Comparison of ENCODE assay signal across 8 cellular contexts in genomic region chr1:111481387-111482221, GRCh38. TPM values are rescaled to one million over a fixed set of nuclear protein-coding genes. Genes with fewer than 3 reads are reported as not detected.
DNase-seq lines count a peak whose midpoint lies in the region; ATAC-seq lines count a peak whose summit lies in the region.

No MANE protein-coding gene starts in this region.

- no peak overlapping the region for H3K27ac ChIP-seq in SJCRH30

- peaks cover 34% of the 10 kb centered on the region for H3K4me1 Mint-ChIP-seq in activated naive CD8-positive, alpha-beta T cell treated with anti-CD3 and anti-CD28 coated beads, Interleukin-2, amount 10 ng/mL, durations not matched to agents 7 days and 5 days

- POLR2A ChIA-PET in activated naive CD8-positive, alpha-beta T cell treated with anti-CD3 and anti-CD28 coated beads, Interleukin-2, amount 10 ng/mL, durations not matched to agents 7 days and 5 days (lab: Charles Lee): interaction anchor here (0.8 to 4.0 kb wide), 5 partner anchors 11 to 266 kb away, joined by 3 to 17 read pairs (median 6); no protein-coding TSS in a partner anchor

- no peaks in the 10 kb centered on the region for H3K27me3 ChIP-seq in SJCRH30

- no peak overlapping the region for H3K27ac Mint-ChIP-seq in activated naive CD8-positive, alpha-beta T cell treated with anti-CD3 and anti-CD28 coated beads, Interleukin-2, amount 10 ng/mL, durations not matched to agents 7 days and 5 days

- peak; percentile 64 for ATAC-seq in activated naive CD8-positive, alpha-beta T cell treated with anti-CD3 and anti-CD28 coated beads, Interleukin-2, amount 10 ng/mL, durations not matched to agents 7 days and 5 days (ENCODE audit: low read depth)
- ATAC-seq in Right ventricle myocardium superior (ENCODE audit: poor library complexity) (peak; percentile 96), GM18858 (IDR thresholded peaks at IDR 0.05; ENCODE audit: unreplicated experiment) (no peak)

- DNase-seq in GM04504 (ENCODE audit: low read depth): peak; percentile 54
- peak; percentile 77 for DNase-seq in LHCN-M2 (ENCODE audit: low read depth)
- peak; percentile 86 to 95 for DNase-seq in SJCRH30
- peak; percentile 71 for DNase-seq in activated naive CD8-positive, alpha-beta T cell treated with anti-CD3 and anti-CD28 coated beads, Interleukin-2, amount 10 ng/mL, durations not matched to agents 7 days and 5 days
- DNase-seq in Right ventricle myocardium superior: peak; percentile 89
- peak; percentile 89 for DNase-seq in pons (ENCODE audit: low spot score)
- no peak for DNase-seq in cortex of kidney (lab: John Stamatoyannopoulos, UW)

- no peak overlapping the region for H3K4me3 ChIP-seq in SJCRH30

- H3K36me3 ChIP-seq in SJCRH30: no peaks in the 10 kb centered on the region

- no peak overlapping the region for H3K4me3 Mint-ChIP-seq in activated naive CD8-positive, alpha-beta T cell treated with anti-CD3 and anti-CD28 coated beads, Interleukin-2, amount 10 ng/mL, durations not matched to agents 7 days and 5 days

- H3K9me3 ChIP-seq in SJCRH30 (replicated peaks): no peaks in the 10 kb centered on the region

- H3K27me3 Mint-ChIP-seq in activated naive CD8-positive, alpha-beta T cell treated with anti-CD3 and anti-CD28 coated beads, Interleukin-2, amount 10 ng/mL, durations not matched to agents 7 days and 5 days: peaks cover 5% of the 10 kb centered on the region

- peaks cover 17% of the 10 kb centered on the region for H3K36me3 Mint-ChIP-seq in activated naive CD8-positive, alpha-beta T cell treated with anti-CD3 and anti-CD28 coated beads, Interleukin-2, amount 10 ng/mL, durations not matched to agents 7 days and 5 days

- intact Hi-C loops in Right ventricle myocardium superior (cut with DNase I): loop anchor here (5.0 kb wide), 1 partner anchor 276 kb away; the partner anchor contains the start of gene DDX20

- no peaks in the 10 kb centered on the region for H3K9me3 Mint-ChIP-seq in activated naive CD8-positive, alpha-beta T cell treated with anti-CD3 and anti-CD28 coated beads, Interleukin-2, amount 10 ng/mL, durations not matched to agents 7 days and 5 days

- H3K4me1 ChIP-seq in SJCRH30: no peaks in the 10 kb centered on the region; the same call in 1 of the 2 replicates

RNA-seq across cellular contexts. Expression of gene C1orf162, which starts 7.8 kb away (rescaled TPM):
- total RNA-seq in LHCN-M2 (2014; rRNA removed): 0.13 and 0.69 TPM in 2 replicates
- polyA plus RNA-seq in LHCN-M2 (2012): 0.05 TPM
- total RNA-seq in SJCRH30 (2014; rRNA removed; shearing (Covaris generic)): 0.13 and 0.24 TPM in 2 replicates
- 10 to 100 TPM; 31.6 to 33.6 TPM for total RNA-seq in activated naive CD8-positive, alpha-beta T cell treated with anti-CD3 and anti-CD28 coated beads, Interleukin-2, amount 10 ng/mL, durations not matched to agents 7 days and 5 days
- 5.6 TPM for total RNA-seq in Right ventricle myocardium superior

RNA-seq across cellular contexts. Expression of gene ADORA3, which starts 21.8 kb away (rescaled TPM):
- total RNA-seq in LHCN-M2 (2014; rRNA removed) (not detected in 2 replicates), Right ventricle myocardium superior (3.3 TPM)
- polyA plus RNA-seq in LHCN-M2 (2012): not detected
- total RNA-seq in SJCRH30 (2014; rRNA removed; shearing (Covaris generic)): 0.10 TPM in 1 of 2 replicates, not detected in the other
- under 1 TPM in 1 of 2 experiments, not detected in 1; 0.20 TPM for total RNA-seq in activated naive CD8-positive, alpha-beta T cell treated with anti-CD3 and anti-CD28 coated beads, Interleukin-2, amount 10 ng/mL, durations not matched to agents 7 days and 5 days

RNA-seq across cellular contexts. Expression of gene TMIGD3, which starts 21.8 kb away (rescaled TPM):
- total RNA-seq in LHCN-M2 (2014; rRNA removed) (not detected in 2 replicates), Right ventricle myocardium superior (0.89 TPM)
- not detected for polyA plus RNA-seq in LHCN-M2 (2012)
- total RNA-seq in SJCRH30 (2014; rRNA removed; shearing (Covaris generic)): not detected in 2 replicates
- under 1 TPM in 1 of 2 experiments, not detected in 1; 0.42 TPM for total RNA-seq in activated naive CD8-positive, alpha-beta T cell treated with anti-CD3 and anti-CD28 coated beads, Interleukin-2, amount 10 ng/mL, durations not matched to agents 7 days and 5 days

RNA-seq across cellular contexts. Expression of gene ATP5PB, which starts 32.3 kb away (rescaled TPM):
- total RNA-seq in LHCN-M2 (2014; rRNA removed) (228 and 252 TPM in 2 replicates), Right ventricle myocardium superior (680 TPM)
- polyA plus RNA-seq in LHCN-M2 (2012): 249 TPM
- total RNA-seq in SJCRH30 (2014; rRNA removed; shearing (Covaris generic)): 527 and 545 TPM in 2 replicates
- 100 to 1,000 TPM; 259 to 260 TPM for total RNA-seq in activated naive CD8-positive, alpha-beta T cell treated with anti-CD3 and anti-CD28 coated beads, Interleukin-2, amount 10 ng/mL, durations not matched to agents 7 days and 5 days

RNA-seq across cellular contexts. Expression of gene WDR77, which starts 32.5 kb away (rescaled TPM):
- total RNA-seq in LHCN-M2 (2014; rRNA removed) (75.0 and 76.7 TPM in 2 replicates), Right ventricle myocardium superior (25.4 TPM)
- 33.7 TPM for polyA plus RNA-seq in LHCN-M2 (2012)
- total RNA-seq in SJCRH30 (2014; rRNA removed; shearing (Covaris generic)): 79.8 and 80.9 TPM in 2 replicates
- total RNA-seq in activated naive CD8-positive, alpha-beta T cell treated with anti-CD3 and anti-CD28 coated beads, Interleukin-2, amount 10 ng/mL, durations not matched to agents 7 days and 5 days: 10 to 100 TPM; 35.7 to 35.9 TPM
